ENCODE assay signal across 8 cellular contexts in genomic region chr12:122064034-122064777, GRCh38. TPM values are rescaled to one million over a fixed set of nuclear protein-coding genes. Genes with fewer than 3 reads are reported as not detected.
DNase-seq lines count a peak whose midpoint lies in the region; ATAC-seq lines count a peak whose summit lies in the region.

No MANE protein-coding gene starts in this region.

- peaks cover 9 to 13% of the 10 kb centered on the region in 2 donors for H3K4me1 Mint-ChIP-seq in natural killer cell treated with Interleukin-12 subunit alpha and Interleukin-12 subunit beta and Interleukin-15 and Interleukin-18, amount 100 ng/mL, for 72 hours (ENCODE audit: low read depth in 2 of 2)

- H3K9me3 ChIP-seq in aorta (ENCODE audit: control insufficient read depth, low read length): no peaks in the 10 kb centered on the region

- intact Hi-C loops in aorta (cut with DNase I): no loop called here

- no peak overlapping the region for H3K27ac Mint-ChIP-seq in natural killer cell treated with Interleukin-12 subunit alpha and Interleukin-12 subunit beta and Interleukin-15 and Interleukin-18, amount 100 ng/mL, for 72 hours

- H3K4me3 Mint-ChIP-seq in natural killer cell treated with Interleukin-12 subunit alpha and Interleukin-12 subunit beta and Interleukin-15 and Interleukin-18, amount 100 ng/mL, for 72 hours: no peak overlapping the region

- H3K27me3 ChIP-seq in aorta (ENCODE audit: control insufficient read depth in 1 of 2, insufficient read depth in 2 of 2, low read length in 1 of 2): no peaks in the 10 kb centered on the region

- no peaks in the 10 kb centered on the region for H3K4me1 ChIP-seq in aorta (ENCODE audit: control insufficient read depth in 1 of 2, insufficient read depth in 2 of 2, low read length in 2 of 2)

- H3K4me3 ChIP-seq in aorta (ENCODE audit: low read length in 2 of 2): no peak overlapping the region

- no peaks in the 10 kb centered on the region for H3K36me3 Mint-ChIP-seq in natural killer cell treated with Interleukin-12 subunit alpha and Interleukin-12 subunit beta and Interleukin-15 and Interleukin-18, amount 100 ng/mL, for 72 hours

- peaks cover 0 to 2% of the 10 kb centered on the region in 2 donors for H3K36me3 ChIP-seq in aorta (ENCODE audit: control insufficient read depth in 1 of 2, insufficient read depth in 2 of 2, low read length in 1 of 2)

- H3K27me3 Mint-ChIP-seq in natural killer cell treated with Interleukin-12 subunit alpha and Interleukin-12 subunit beta and Interleukin-15 and Interleukin-18, amount 100 ng/mL, for 72 hours: no peaks in the 10 kb centered on the region

- no peaks in the 10 kb centered on the region for H3K9me3 Mint-ChIP-seq in natural killer cell treated with Interleukin-12 subunit alpha and Interleukin-12 subunit beta and Interleukin-15 and Interleukin-18, amount 100 ng/mL, for 72 hours

- DNase-seq in DMS53 treated with DMSO at 0.1 percent for 48 hours (lab: John Stamatoyannopoulos, UW; ENCODE audit: unreplicated experiment) (peak; percentile 97), NCI-H748 treated with DMSO at 0.1 percent for 48 hours (lab: John Stamatoyannopoulos, UW) (peak; percentile 32), foreskin melanocyte (peak; percentile 98), aorta (peak; percentile 87 to 89)
- peak; percentile 70 to 71 for DNase-seq in activated T-cell treated with anti-CD3 and anti-CD28 coated beads, Interleukin-2, amount 50 U/mL, for 48 hours
- no peak for DNase-seq in natural killer cell treated with Interleukin-12 subunit alpha and Interleukin-12 subunit beta and Interleukin-15 and Interleukin-18, amount 100 ng/mL, for 72 hours (ENCODE audit: low spot score)
- no peak for DNase-seq in central memory CD4-positive, alpha-beta T cell

- peak; percentile 47 for ATAC-seq in HG03139 (IDR thresholded peaks at IDR 0.05; ENCODE audit: unreplicated experiment)
- peak; percentile 65 to 71 for ATAC-seq in natural killer cell treated with Interleukin-12 subunit alpha and Interleukin-12 subunit beta and Interleukin-15 and Interleukin-18, amount 100 ng/mL, for 72 hours
- peak; percentile 77 for ATAC-seq in aorta (ENCODE audit: low FRiP score)

- WGBS in aorta, 2 donors: 76 to 79% methylated on average over 14 of the region's 14 CpGs

- no peak overlapping the region for H3K27ac ChIP-seq in aorta (ENCODE audit: low read depth in 1 of 2, low read length in 2 of 2)

RNA-seq across cellular contexts. Expression of gene MLXIP, which starts 14.3 kb away (rescaled TPM):
- 10 to 100 TPM; 28.4 to 48.6 TPM for total RNA-seq in natural killer cell treated with Interleukin-12 subunit alpha and Interleukin-12 subunit beta and Interleukin-15 and Interleukin-18, amount 100 ng/mL, for 72 hours
- 10 to 100 TPM; 49.8 to 65.1 TPM for total RNA-seq in aorta
- 10 to 100 TPM; 10.3 to 39.0 TPM for polyA plus RNA-seq in aorta

RNA-seq across cellular contexts. Expression of gene BCL7A, which starts 42.5 kb away (rescaled TPM):
- total RNA-seq in natural killer cell treated with Interleukin-12 subunit alpha and Interleukin-12 subunit beta and Interleukin-15 and Interleukin-18, amount 100 ng/mL, for 72 hours: under 1 TPM; 0.33 to 0.69 TPM
- total RNA-seq in aorta: 1 to 10 TPM; 6.2 to 6.3 TPM
- polyA plus RNA-seq in aorta: 1 to 10 TPM; 1.1 to 2.7 TPM

Comparison
In these comparisons a context has a peak if more than half of its experiments do, and no peak if none do; other contexts are left out.
1. DNase-seq: peak in DMS53 treated with DMSO at 0.1 percent for 48 hours (single experiment), NCI-H748 treated with DMSO at 0.1 percent for 48 hours (single experiment), activated T-cell treated with anti-CD3 and anti-CD28 coated beads, Interleukin-2, amount 50 U/mL, for 48 hours (2 of 2), foreskin melanocyte (single experiment) and aorta (2 of 2); none in natural killer cell treated with Interleukin-12 subunit alpha and Interleukin-12 subunit beta and Interleukin-15 and Interleukin-18, amount 100 ng/mL, for 72 hours (single experiment) and central memory CD4-positive, alpha-beta T cell (single experiment).
2. RNA of gene BCL7A, which starts 42.5 kb away (total RNA-seq): 6.2 to 6.3 TPM in aorta; 0.33 to 0.69 TPM in natural killer cell treated with Interleukin-12 subunit alpha and Interleukin-12 subunit beta and Interleukin-15 and Interleukin-18, amount 100 ng/mL, for 72 hours; every median in the first group is over 4 times any median in the second.
3. Peak in every context shown above with its lines, with median percentiles within 50 percentile points of each other: ATAC-seq.